In genomic region chr12:123713398-123714301, GRCh38 we compare ENCODE assay signal across 8 cellular contexts. TPM values are rescaled to one million over a fixed set of nuclear protein-coding genes. Genes with fewer than 3 reads are reported as not detected.
DNase-seq lines count a peak whose midpoint lies in the region; ATAC-seq and TF ChIP-seq lines count a peak whose summit lies in the region.

No MANE protein-coding gene starts in this region.

- no peak for ATAC-seq in GM19467 (IDR thresholded peaks at IDR 0.05; ENCODE audit: unreplicated experiment)

- H3K4me1 ChIP-seq in NT2/D1 (ENCODE audit: insufficient read depth, insufficient read length) (peaks cover 6% of the 10 kb centered on the region), mucosa of stomach (ENCODE audit: control insufficient read depth, insufficient read depth, low read length) (peaks cover 26% of the 10 kb centered on the region)

- peaks cover 2% of the 10 kb centered on the region for H3K36me3 Mint-ChIP-seq in activated naive CD4-positive, alpha-beta T cell treated with anti-CD3 and anti-CD28 coated beads for 36 hours (ENCODE audit: low read depth)

- peaks cover 42% of the 10 kb centered on the region for H3K4me1 Mint-ChIP-seq in activated naive CD4-positive, alpha-beta T cell treated with anti-CD3 and anti-CD28 coated beads for 36 hours (ENCODE audit: low read depth)

- peak overlapping the region; percentile 80 for H3K4me3 Mint-ChIP-seq in activated naive CD4-positive, alpha-beta T cell treated with anti-CD3 and anti-CD28 coated beads for 36 hours

- H3K27me3 Mint-ChIP-seq in activated naive CD4-positive, alpha-beta T cell treated with anti-CD3 and anti-CD28 coated beads for 36 hours (ENCODE audit: low read depth) = no peaks in the 10 kb centered on the region

- CTCF ChIA-PET in activated naive CD4-positive, alpha-beta T cell treated with anti-CD3 and anti-CD28 coated beads for 36 hours (lab: Charles Lee) = interaction anchor here (0.8 to 1.3 kb wide), 3 partner anchors 11 to 48 kb away, joined by 3 to 5 read pairs (median 4); partner anchors contain the start of gene DNAH10

- H3K4me3 ChIP-seq in NT2/D1 (ENCODE audit: insufficient read length, low read depth) (peak overlapping the region; percentile 97), cardiac fibroblast (replicated peaks in 1 of 2; ENCODE audit: low read depth in 2 of 2, low read length in 2 of 2) (peak overlapping the region; percentile 96 to 99), mucosa of stomach (ENCODE audit: low read length) (peak overlapping the region; percentile 92)

- no peaks in the 10 kb centered on the region for H3K9me3 Mint-ChIP-seq in activated naive CD4-positive, alpha-beta T cell treated with anti-CD3 and anti-CD28 coated beads for 36 hours

- peak; percentile 36 for DNase-seq in activated naive CD4-positive, alpha-beta T cell treated with anti-CD3 and anti-CD28 coated beads for 36 hours
- no peak for DNase-seq in activated naive CD4-positive, alpha-beta T cell treated with anti-CD3 and anti-CD28 coated beads, Interleukin-2, amount 50 U/mL, for 16 hours
- no peak for DNase-seq in NT2/D1 (ENCODE audit: low read depth, low spot score)
- peak; percentile 14 to 24 for DNase-seq in cardiac fibroblast (ENCODE audit: low read depth in 2 of 2)
- no peak for DNase-seq in islet precursor cell
- no peak for DNase-seq in SIG-M5 (lab: John Stamatoyannopoulos, UW)

- no peaks in the 10 kb centered on the region for H3K27me3 ChIP-seq in NT2/D1 (ENCODE audit: insufficient read depth, insufficient read length)
- no peaks in the 10 kb centered on the region for H3K27me3 ChIP-seq in mucosa of stomach (ENCODE audit: control insufficient read depth, insufficient read depth, low read length)

- TF ChIP-seq CTCF in cardiac fibroblast (IDR thresholded peaks at IDR 0.05; ENCODE audit: low read depth, low read length) = no peak

- H3K27ac Mint-ChIP-seq in activated naive CD4-positive, alpha-beta T cell treated with anti-CD3 and anti-CD28 coated beads for 36 hours = peak overlapping the region; percentile 83

- intact Hi-C loops in activated naive CD4-positive, alpha-beta T cell treated with anti-CD3 and anti-CD28 coated beads for 36 hours (cut with micrococcal nuclease) = loop anchor here (1.0 to 10.0 kb wide), 15 partner anchors 42 to 1631 kb away; partner anchors contain the start of genes CCDC92, HCAR1, MPHOSPH9 and MTRFR

- H3K9me3 ChIP-seq in NT2/D1 (ENCODE audit: insufficient read depth, low read length) (no peaks in the 10 kb centered on the region), mucosa of stomach (ENCODE audit: control insufficient read depth, low read length) (no peaks in the 10 kb centered on the region)

- H3K9ac ChIP-seq in NT2/D1 (ENCODE audit: insufficient read length, low read depth) = peak overlapping the region; percentile 96
- H3K9ac ChIP-seq in mucosa of stomach (ENCODE audit: low read length) = peak overlapping the region; percentile 90

- H3K36me3 ChIP-seq in NT2/D1 (ENCODE audit: insufficient read depth, insufficient read length, low read length) (peaks cover 18% of the 10 kb centered on the region), mucosa of stomach (ENCODE audit: control insufficient read depth, insufficient read depth, low read length) (no peaks in the 10 kb centered on the region)

RNA-seq across cellular contexts. Expression of gene ATP6V0A2, which starts 1.5 kb away (rescaled TPM):
- 10 to 100 TPM; 24.5 to 26.4 TPM for total RNA-seq in activated naive CD4-positive, alpha-beta T cell treated with anti-CD3 and anti-CD28 coated beads for 36 hours

RNA-seq across cellular contexts. Expression of gene TCTN2, which starts 42.7 kb away (rescaled TPM):
- total RNA-seq in activated naive CD4-positive, alpha-beta T cell treated with anti-CD3 and anti-CD28 coated beads for 36 hours = 1 to 10 TPM; 3.0 to 3.5 TPM

RNA-seq across cellular contexts. Expression of gene DNAH10, which starts 48.5 kb away (rescaled TPM):
- total RNA-seq in activated naive CD4-positive, alpha-beta T cell treated with anti-CD3 and anti-CD28 coated beads for 36 hours = under 1 TPM; 0.05 TPM

Comparison
In these comparisons a context has a peak if more than half of its experiments do, and no peak if none do; other contexts are left out.
1. DNase-seq: peak in activated naive CD4-positive, alpha-beta T cell treated with anti-CD3 and anti-CD28 coated beads for 36 hours (single experiment) and cardiac fibroblast (2 of 2); none in activated naive CD4-positive, alpha-beta T cell treated with anti-CD3 and anti-CD28 coated beads, Interleukin-2, amount 50 U/mL, for 16 hours (single experiment), NT2/D1 (single experiment), islet precursor cell (single experiment) and SIG-M5 (single experiment).
2. Peak in every context shown above with its lines, with median percentiles within 50 percentile points of each other: H3K4me3 ChIP-seq.